ENCODE assay signal across 1 cellular context in genomic region chr18:22197668-22198067, GRCh38.
TF ChIP-seq lines count a peak whose summit lies in the region.

No MANE protein-coding gene starts in this region.

TF ChIP-seq in K562, 482 proteins besides CTCF, POLR2A, EP300 and RAD21:
- TF ChIP-seq CBFB (CRISPR knock-in tag; IDR thresholded peaks at IDR 0.05), result no peak
- TF ChIP-seq NR0B1 (IDR thresholded peaks at IDR 0.05; ENCODE audit: partially characterized antibody), result no peak
- TF ChIP-seq ZNF79 (CRISPR knock-in tag; IDR thresholded peaks at IDR 0.05; ENCODE audit: low read depth), result no peak
- TF ChIP-seq CREM (IDR thresholded peaks at IDR 0.05; ENCODE audit: low read depth), result no peak
- no peak for TF ChIP-seq ZBTB5 (IDR thresholded peaks at IDR 0.05)
